Comparison of ENCODE assay signal across 14 cellular contexts in genomic region chr14:61498303-61498702, GRCh38.
DNase-seq lines count a peak whose midpoint lies in the region; ATAC-seq, FAIRE-seq and TF ChIP-seq lines count a peak whose summit lies in the region.
"Had no signal": no experiment of that assay in that cellular context is flagged by ENCODE, and none has a peak within 500 bp of the region (broad histone marks: within the 10 kb centered on the region; RNA-seq: fewer than 3 reads in every experiment).

No MANE protein-coding gene starts in this region.

- FAIRE-seq in H54 (lab: Jason Lieb, UNC): no peak

- no peak for DNase-seq in activated naive CD4-positive, alpha-beta T cell treated with anti-CD3 and anti-CD28 coated beads for 36 hours
- DNase-seq in activated naive CD4-positive, alpha-beta T cell treated with anti-CD3 and anti-CD28 coated beads, Interleukin-2, amount 10 ng/mL, durations not matched to agents 7 days and 5 days: no peak
- no peak for DNase-seq in activated naive CD8-positive, alpha-beta T cell treated with anti-CD3 and anti-CD28 coated beads, Interleukin-2, amount 50 U/mL, for 24 hours
- no peak for DNase-seq in immature natural killer cell
- peak; percentile 60 to 72 for DNase-seq in thyroid gland
- DNase-seq in H54 (ENCODE audit: insufficient read length, low spot score): no peak
- DNase-seq: NCI-H187; NK-92 treated with Interleukin-12 subunit alpha and Interleukin-12 subunit beta, amount 100 ng/mL, for 24 hours; stimulated activated CD4-positive, alpha-beta T cell treated with anti-CD3 and anti-CD28 coated beads, Interleukin-4, amount 100 ng/mL, for 4 hours; substantia nigra; T-cell had no signal

- no peak for TF ChIP-seq POLR2A in thyroid gland (IDR thresholded peaks at IDR 0.05)
- no peak for TF ChIP-seq POLR2A in H54 (IDR thresholded peaks at IDR 0.05; ENCODE audit: low read depth, low read length)

- H3K4me3 Mint-ChIP-seq in activated naive CD4-positive, alpha-beta T cell treated with anti-CD3 and anti-CD28 coated beads for 36 hours: no peak overlapping the region
- no peak overlapping the region for H3K4me3 Mint-ChIP-seq in activated naive CD4-positive, alpha-beta T cell treated with anti-CD3 and anti-CD28 coated beads, Interleukin-2, amount 10 ng/mL, durations not matched to agents 7 days and 5 days
- H3K4me3 Mint-ChIP-seq in activated naive CD8-positive, alpha-beta T cell treated with anti-CD3 and anti-CD28 coated beads, Interleukin-2, amount 50 U/mL, for 24 hours: no peak overlapping the region
- no peak overlapping the region for H3K4me3 Mint-ChIP-seq in immature natural killer cell
- H3K4me3 Mint-ChIP-seq: brain, T-cell had no signal

- no peaks in the 10 kb centered on the region for H3K9me3 ChIP-seq in thyroid gland

- no peak overlapping the region for H3K4me3 ChIP-seq in thyroid gland (replicated peaks in 1 of 3)

- H3K4me1 Mint-ChIP-seq in activated naive CD4-positive, alpha-beta T cell treated with anti-CD3 and anti-CD28 coated beads for 36 hours (ENCODE audit: low read depth): peaks cover 87% of the 10 kb centered on the region
- H3K4me1 Mint-ChIP-seq in activated naive CD4-positive, alpha-beta T cell treated with anti-CD3 and anti-CD28 coated beads, Interleukin-2, amount 10 ng/mL, durations not matched to agents 7 days and 5 days: peaks cover 57% of the 10 kb centered on the region
- H3K4me1 Mint-ChIP-seq in activated naive CD8-positive, alpha-beta T cell treated with anti-CD3 and anti-CD28 coated beads, Interleukin-2, amount 50 U/mL, for 24 hours: peaks cover 74% of the 10 kb centered on the region
- H3K4me1 Mint-ChIP-seq in immature natural killer cell: peaks cover 52 to 79% of the 10 kb centered on the region in 2 donors

- TF ChIP-seq CTCF in thyroid gland (IDR thresholded peaks at IDR 0.05): no peak

- ATAC-seq in activated naive CD8-positive, alpha-beta T cell treated with anti-CD3 and anti-CD28 coated beads, Interleukin-2, amount 50 U/mL, for 24 hours: no peak
- ATAC-seq in GM21737 (IDR thresholded peaks at IDR 0.05; ENCODE audit: unreplicated experiment): no peak
- no peak for ATAC-seq in HG03432 (IDR thresholded peaks at IDR 0.05; ENCODE audit: unreplicated experiment)
- ATAC-seq: T-cell had no signal

- H3K27ac ChIP-seq in thyroid gland: peak overlapping the region; percentile 38 to 88 (median 76)

- H3K27me3 Mint-ChIP-seq in activated naive CD4-positive, alpha-beta T cell treated with anti-CD3 and anti-CD28 coated beads for 36 hours (ENCODE audit: low read depth): no peaks in the 10 kb centered on the region
- no peaks in the 10 kb centered on the region for H3K27me3 Mint-ChIP-seq in activated naive CD4-positive, alpha-beta T cell treated with anti-CD3 and anti-CD28 coated beads, Interleukin-2, amount 10 ng/mL, durations not matched to agents 7 days and 5 days
- no peaks in the 10 kb centered on the region for H3K27me3 Mint-ChIP-seq in activated naive CD8-positive, alpha-beta T cell treated with anti-CD3 and anti-CD28 coated beads, Interleukin-2, amount 50 U/mL, for 24 hours
- H3K27me3 Mint-ChIP-seq in immature natural killer cell (ENCODE audit: low read depth in 3 of 3): peaks cover 2 to 27% (median 18%) of the 10 kb centered on the region in 3 donors
- H3K27me3 Mint-ChIP-seq: brain, T-cell had no signal

- no peaks in the 10 kb centered on the region for H3K9me3 Mint-ChIP-seq in activated naive CD4-positive, alpha-beta T cell treated with anti-CD3 and anti-CD28 coated beads for 36 hours
- H3K9me3 Mint-ChIP-seq in activated naive CD4-positive, alpha-beta T cell treated with anti-CD3 and anti-CD28 coated beads, Interleukin-2, amount 10 ng/mL, durations not matched to agents 7 days and 5 days: no peaks in the 10 kb centered on the region
- H3K9me3 Mint-ChIP-seq in activated naive CD8-positive, alpha-beta T cell treated with anti-CD3 and anti-CD28 coated beads, Interleukin-2, amount 50 U/mL, for 24 hours: no peaks in the 10 kb centered on the region
- no peaks in the 10 kb centered on the region for H3K9me3 Mint-ChIP-seq in immature natural killer cell
- H3K9me3 Mint-ChIP-seq: T-cell had no signal

- peak overlapping the region; percentile 100 for H3K27ac Mint-ChIP-seq in activated naive CD4-positive, alpha-beta T cell treated with anti-CD3 and anti-CD28 coated beads for 36 hours
- no peak overlapping the region for H3K27ac Mint-ChIP-seq in activated naive CD4-positive, alpha-beta T cell treated with anti-CD3 and anti-CD28 coated beads, Interleukin-2, amount 10 ng/mL, durations not matched to agents 7 days and 5 days
- H3K27ac Mint-ChIP-seq in activated naive CD8-positive, alpha-beta T cell treated with anti-CD3 and anti-CD28 coated beads, Interleukin-2, amount 50 U/mL, for 24 hours: peak overlapping the region; percentile 100
- peak overlapping the region; percentile 64 to 98 (median 80) for H3K27ac Mint-ChIP-seq in immature natural killer cell

- WGBS in thyroid gland, 2 donors: 9 to 14% methylated on average over 3 of the region's 3 CpGs

- no peaks in the 10 kb centered on the region for H3K36me3 ChIP-seq in thyroid gland

- peaks cover 28 to 44% of the 10 kb centered on the region in 2 donors for H3K4me1 ChIP-seq in thyroid gland

- CTCF ChIA-PET in activated naive CD4-positive, alpha-beta T cell treated with anti-CD3 and anti-CD28 coated beads for 36 hours (lab: Charles Lee): interaction anchor here (11.1 kb wide), 1 partner anchor 21 kb away, joined by 130 read pairs; no protein-coding TSS in a partner anchor
- CTCF ChIA-PET in activated naive CD4-positive, alpha-beta T cell treated with anti-CD3 and anti-CD28 coated beads, Interleukin-2, amount 10 ng/mL, durations not matched to agents 7 days and 5 days (lab: Charles Lee): no interaction called here

- intact Hi-C loops in activated naive CD4-positive, alpha-beta T cell treated with anti-CD3 and anti-CD28 coated beads for 36 hours (cut with micrococcal nuclease): no loop called here
- intact Hi-C loops in thyroid gland (cut with DNase I): no loop called here

- H3K36me3 Mint-ChIP-seq in activated naive CD4-positive, alpha-beta T cell treated with anti-CD3 and anti-CD28 coated beads for 36 hours (ENCODE audit: low read depth): peaks cover 42% of the 10 kb centered on the region
- peaks cover 69% of the 10 kb centered on the region for H3K36me3 Mint-ChIP-seq in activated naive CD4-positive, alpha-beta T cell treated with anti-CD3 and anti-CD28 coated beads, Interleukin-2, amount 10 ng/mL, durations not matched to agents 7 days and 5 days
- peaks cover 61% of the 10 kb centered on the region for H3K36me3 Mint-ChIP-seq in activated naive CD8-positive, alpha-beta T cell treated with anti-CD3 and anti-CD28 coated beads, Interleukin-2, amount 50 U/mL, for 24 hours (ENCODE audit: low read depth)
- H3K36me3 Mint-ChIP-seq in immature natural killer cell: peaks cover 8 to 35% (median 16%) of the 10 kb centered on the region in 3 donors
- H3K36me3 Mint-ChIP-seq: brain had no signal

- no peaks in the 10 kb centered on the region for H3K27me3 ChIP-seq in thyroid gland

Comparison
In these comparisons a context has a peak if more than half of its experiments do, and no peak if none do; other contexts are left out.
1. DNase-seq: peak in thyroid gland (2 of 2); none in activated naive CD4-positive, alpha-beta T cell treated with anti-CD3 and anti-CD28 coated beads for 36 hours (single experiment), activated naive CD4-positive, alpha-beta T cell treated with anti-CD3 and anti-CD28 coated beads, Interleukin-2, amount 10 ng/mL, durations not matched to agents 7 days and 5 days (single experiment), activated naive CD8-positive, alpha-beta T cell treated with anti-CD3 and anti-CD28 coated beads, Interleukin-2, amount 50 U/mL, for 24 hours (single experiment), immature natural killer cell (0 of 3) and H54 (single experiment).